Comparison of ENCODE assay signal across 8 cellular contexts in genomic region chr19:14440049-14440448, GRCh38. TPM values are rescaled to one million over a fixed set of nuclear protein-coding genes. Genes with fewer than 3 reads are reported as not detected.
A peak's percentile ranks its signal among the peaks of the same experiment; 100 is the strongest.
DNase-seq lines count a peak whose midpoint lies in the region; ATAC-seq and TF ChIP-seq lines count a peak whose summit lies in the region.

No MANE protein-coding gene starts in this region.

- intact Hi-C loops in thyroid gland (cut with DNase I), result no loop called here

- H3K36me3 Mint-ChIP-seq in nephron (ENCODE audit: low read depth), result peaks cover 28% of the 10 kb centered on the region

- H3K4me1 Mint-ChIP-seq in nephron, result peaks cover 20% of the 10 kb centered on the region

- no peak for TF ChIP-seq POLR2A in thyroid gland (IDR thresholded peaks at IDR 0.05)

- H3K4me3 ChIP-seq in coronary artery (peak overlapping the region; percentile 53), thyroid gland (replicated peaks in 1 of 3) (no peak overlapping the region)

- H3K9me3 Mint-ChIP-seq in nephron, result no peaks in the 10 kb centered on the region

- no peaks in the 10 kb centered on the region for H3K27me3 Mint-ChIP-seq in nephron (ENCODE audit: low read depth)

- WGBS in thyroid gland, 2 donors, result 68 to 70% methylated on average over 9 of the region's 9 CpGs

- H3K27me3 ChIP-seq in thyroid gland, result no peaks in the 10 kb centered on the region

- H3K36me3 ChIP-seq in thyroid gland, result peaks cover 34% of the 10 kb centered on the region in 2 donors

- H3K4me3 Mint-ChIP-seq in nephron, result no peak overlapping the region

- ATAC-seq in GM18873 (IDR thresholded peaks at IDR 0.05; ENCODE audit: low FRiP score, unreplicated experiment), result peak; percentile 70
- ATAC-seq in HG03139 (IDR thresholded peaks at IDR 0.05; ENCODE audit: unreplicated experiment), result peak; percentile 81
- ATAC-seq in HG03457 (IDR thresholded peaks at IDR 0.05; ENCODE audit: unreplicated experiment), result no peak

- H3K9me3 ChIP-seq in thyroid gland, result no peaks in the 10 kb centered on the region

- H3K27ac Mint-ChIP-seq in nephron, result peak overlapping the region in 2 of 3 experiments; percentile 32 to 82

- DNase-seq in activated CD4-positive, CD25-positive, alpha-beta regulatory T cell treated with anti-CD3 and anti-CD28 coated beads, Interleukin-2, amount 50 U/mL, for 16 hours (ENCODE audit: low read depth, low spot score), result peak; percentile 57
- DNase-seq in coronary artery (ENCODE audit: low spot score) (no peak), thyroid gland (peak; percentile 25 to 34), NCI-H2029 treated with DMSO at 0.1 percent for 48 hours (lab: John Stamatoyannopoulos, UW) (no peak)

- H3K4me1 ChIP-seq in thyroid gland, result no peaks in the 10 kb centered on the region

- TF ChIP-seq CTCF in coronary artery (IDR thresholded peaks at IDR 0.05) (no peak), nephron (IDR thresholded peaks at IDR 0.05; ENCODE audit: unreplicated experiment in 3 of 3) (no peak), thyroid gland (IDR thresholded peaks at IDR 0.05) (no peak)

- H3K27ac ChIP-seq in coronary artery (peak overlapping the region in 1 of 2 donors; percentile 62), thyroid gland (no peak overlapping the region)

RNA-seq across cellular contexts. Expression of gene PKN1, which starts 6.9 kb away (rescaled TPM):
- total RNA-seq in thyroid gland, result 10 to 100 TPM; 66.5 to 79.8 (median 74.2) TPM

RNA-seq across cellular contexts. Expression of gene DDX39A, which starts 20.9 kb away (rescaled TPM):
- 10 to 100 TPM; 53.3 to 89.7 (median 59.7) TPM for total RNA-seq in thyroid gland

RNA-seq across cellular contexts. Expression of gene PTGER1, which starts 35.1 kb away (rescaled TPM):
- 1 to 10 TPM in 1 of 4 donors, not detected in 3; 1.5 TPM for total RNA-seq in thyroid gland

RNA-seq across cellular contexts. Expression of gene GIPC1, which starts 55.9 kb away (rescaled TPM):
- 10 to 100 TPM; 34.7 to 93.7 (median 55.4) TPM for total RNA-seq in thyroid gland

RNA-seq across cellular contexts. Expression of gene ADGRE5, which starts 58.8 kb away (rescaled TPM):
- 10 to 100 TPM; 35.7 to 63.4 (median 37.8) TPM for total RNA-seq in thyroid gland

Comparison
In these comparisons a context has a peak if more than half of its experiments do, and no peak if none do; other contexts are left out.
1. DNase-seq: peak in activated CD4-positive, CD25-positive, alpha-beta regulatory T cell treated with anti-CD3 and anti-CD28 coated beads, Interleukin-2, amount 50 U/mL, for 16 hours (single experiment) and thyroid gland (2 of 2); none in coronary artery (single experiment) and NCI-H2029 treated with DMSO at 0.1 percent for 48 hours (single experiment).